8 cellular contexts compared by ENCODE assay signal in the genomic region with DNA sequence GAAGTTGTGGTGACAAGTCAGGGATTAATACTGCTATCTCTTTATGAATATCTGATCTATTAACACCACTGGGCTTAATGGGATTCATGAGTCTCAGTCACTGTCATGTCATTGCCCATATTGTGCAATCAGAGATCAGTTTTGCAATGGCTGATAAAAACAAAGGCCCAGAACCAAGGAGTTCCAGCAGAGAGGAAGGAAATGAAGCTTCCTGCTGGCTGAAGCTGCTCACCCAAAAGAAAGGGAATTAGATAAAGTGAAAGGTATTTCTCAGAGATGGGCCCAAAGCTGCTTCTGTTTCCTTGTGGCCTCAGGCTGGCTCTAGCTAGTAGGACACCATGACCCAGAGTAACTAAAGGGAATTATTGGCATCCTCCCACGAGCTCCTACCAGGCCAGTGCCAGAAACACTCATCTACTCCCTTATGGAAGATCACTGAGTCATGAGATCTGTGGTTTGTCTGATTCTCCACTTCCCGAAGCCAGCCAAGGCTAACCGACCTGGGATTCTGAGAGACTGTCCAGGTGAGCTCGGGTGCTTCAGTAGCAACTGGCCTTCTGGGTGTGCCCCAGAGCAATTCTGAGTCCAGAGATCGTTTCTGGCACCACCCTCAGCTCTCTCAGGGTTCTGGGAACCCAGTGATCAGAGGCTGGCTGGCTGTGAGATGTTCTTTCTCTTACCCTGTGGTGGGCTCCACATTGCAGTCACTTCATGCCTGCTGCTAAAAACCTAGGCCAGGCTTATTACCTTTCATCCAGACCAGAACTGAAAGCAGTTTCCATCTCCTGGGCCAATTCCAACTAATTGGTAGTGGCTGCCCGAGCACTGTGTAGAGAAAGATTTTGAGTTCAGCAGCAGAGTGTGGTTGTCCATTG.
DNase-seq lines count a peak whose midpoint lies in the region; ATAC-seq and TF ChIP-seq lines count a peak whose summit lies in the region.

No MANE protein-coding gene starts in this region.

- WGBS in mesodermal cell (ENCODE audit: insufficient coverage in 2 of 2), 2 experiments, result 85 to 91% methylated on average over 4 to 5 of the region's 6 CpGs

- peak; percentile 89 for DNase-seq in CD1c-positive myeloid dendritic cell (ENCODE audit: extremely low spot score)
- peak; percentile 44 for DNase-seq in NCI-H446 treated with DMSO at 0.1 percent for 48 hours (lab: John Stamatoyannopoulos, UW)
- peak; percentile 77 for DNase-seq in colonic mucosa
- DNase-seq in vagina (ENCODE audit: extremely low spot score in 2 of 2), result peak in 1 of 2 donors; percentile 94
- DNase-seq in activated naive CD8-positive, alpha-beta T cell treated with anti-CD3 and anti-CD28 coated beads for 36 hours, result no peak

- H3K36me3 Mint-ChIP-seq in activated naive CD8-positive, alpha-beta T cell treated with anti-CD3 and anti-CD28 coated beads for 36 hours, result no peaks in the 10 kb centered on the region

- intact Hi-C loops in colonic mucosa (cut with DNase I), result no loop called here
- intact Hi-C loops in vagina (cut with DNase I), result no loop called here

- H3K4me1 ChIP-seq in colonic mucosa (peaks cover 6% of the 10 kb centered on the region), mesodermal cell (ENCODE audit: control insufficient read depth, insufficient read depth, low read length, poor library complexity, severe bottlenecking) (peaks cover 55% of the 10 kb centered on the region), vagina (peaks cover 36% of the 10 kb centered on the region)

- peaks cover 2% of the 10 kb centered on the region for H3K9me3 Mint-ChIP-seq in activated naive CD8-positive, alpha-beta T cell treated with anti-CD3 and anti-CD28 coated beads for 36 hours

- H3K27me3 Mint-ChIP-seq in activated naive CD8-positive, alpha-beta T cell treated with anti-CD3 and anti-CD28 coated beads for 36 hours, result no peaks in the 10 kb centered on the region

- no peak overlapping the region for H3K27ac Mint-ChIP-seq in activated naive CD8-positive, alpha-beta T cell treated with anti-CD3 and anti-CD28 coated beads for 36 hours

- H3K27me3 ChIP-seq in colonic mucosa, result no peaks in the 10 kb centered on the region
- H3K27me3 ChIP-seq in vagina, result no peaks in the 10 kb centered on the region

- H3K9me3 ChIP-seq in colonic mucosa (no peaks in the 10 kb centered on the region), mesodermal cell (ENCODE audit: control insufficient read depth, low read length) (peaks cover 15% of the 10 kb centered on the region), vagina (no peaks in the 10 kb centered on the region)

- H3K4me3 Mint-ChIP-seq in activated naive CD8-positive, alpha-beta T cell treated with anti-CD3 and anti-CD28 coated beads for 36 hours, result no peak overlapping the region

- TF ChIP-seq POLR2A in vagina (IDR thresholded peaks at IDR 0.05), result no peak

- H3K36me3 ChIP-seq in colonic mucosa, result no peaks in the 10 kb centered on the region
- H3K36me3 ChIP-seq in mesodermal cell (ENCODE audit: control insufficient read depth, insufficient read depth, low read length), result no peaks in the 10 kb centered on the region
- no peaks in the 10 kb centered on the region for H3K36me3 ChIP-seq in vagina

- peaks cover 23% of the 10 kb centered on the region for H3K4me1 Mint-ChIP-seq in activated naive CD8-positive, alpha-beta T cell treated with anti-CD3 and anti-CD28 coated beads for 36 hours

- H3K27ac ChIP-seq in colonic mucosa (peak overlapping the region; percentile 66), mesodermal cell (ENCODE audit: low read depth, low read length, severe bottlenecking) (peak overlapping the region; percentile 16), vagina (peak overlapping the region; percentile 85)

- H3K9ac ChIP-seq in colonic mucosa (ENCODE audit: low read depth in 2 of 2, low read length in 2 of 2), result peak overlapping the region in 1 of 2 donors; percentile 19

- H3K4me3 ChIP-seq in colonic mucosa (no peak overlapping the region), mesodermal cell (ENCODE audit: extremely low read depth, insufficient read depth, low read length, poor library complexity, severe bottlenecking) (no peak overlapping the region), vagina (peak overlapping the region; percentile 2 to 16)

- no peak for TF ChIP-seq CTCF in colonic mucosa (IDR thresholded peaks at IDR 0.05)
- no peak for TF ChIP-seq CTCF in vagina (IDR thresholded peaks at IDR 0.05)

- ATAC-seq in HG02610 (IDR thresholded peaks at IDR 0.05; ENCODE audit: unreplicated experiment), result no peak
- ATAC-seq in GM18873 (IDR thresholded peaks at IDR 0.05; ENCODE audit: low FRiP score, unreplicated experiment), result no peak

Comparison
In these comparisons a context has a peak if more than half of its experiments do, and no peak if none do; other contexts are left out.
1. H3K27ac ChIP-seq: peak in every context shown above with its lines; median percentile 85 in vagina; 66 in colonic mucosa; 16 in mesodermal cell.
2. H3K4me3 ChIP-seq: peak in vagina (2 of 2); none in colonic mucosa (single experiment) and mesodermal cell (single experiment).